ENCODE assay signal across 1 cellular context in genomic region chr1:31934706-31935629, GRCh38.
TF ChIP-seq lines count a peak whose summit lies in the region.

No MANE protein-coding gene starts in this region.

TF ChIP-seq in IMR-90, 13 proteins besides CTCF, POLR2A, EP300 and RAD21:
- TF ChIP-seq NFE2L2 (IDR thresholded peaks at IDR 0.05; ENCODE audit: low read depth, low read length): no peak
- TF ChIP-seq SMC3 (IDR thresholded peaks at IDR 0.05; ENCODE audit: low read depth, low read length): no peak
- TF ChIP-seq BHLHE40 (IDR thresholded peaks at IDR 0.05; ENCODE audit: low read depth, low read length): no peak
- no peak for TF ChIP-seq USF2 (IDR thresholded peaks at IDR 0.05; ENCODE audit: low read depth, low read length)
- TF ChIP-seq CHD1 (IDR thresholded peaks at IDR 0.05; ENCODE audit: low read depth, low read length): no peak
- TF ChIP-seq FOS (IDR thresholded peaks at IDR 0.05; ENCODE audit: low read depth, low read length): 0 out of 2 replicates have a peak, but pooled peaks have one; percentile 33
- TF ChIP-seq MAFK (IDR thresholded peaks at IDR 0.05; ENCODE audit: low read depth, low read length): no peak
